Comparison of ENCODE assay signal across 29 cellular contexts in the genomic region with DNA sequence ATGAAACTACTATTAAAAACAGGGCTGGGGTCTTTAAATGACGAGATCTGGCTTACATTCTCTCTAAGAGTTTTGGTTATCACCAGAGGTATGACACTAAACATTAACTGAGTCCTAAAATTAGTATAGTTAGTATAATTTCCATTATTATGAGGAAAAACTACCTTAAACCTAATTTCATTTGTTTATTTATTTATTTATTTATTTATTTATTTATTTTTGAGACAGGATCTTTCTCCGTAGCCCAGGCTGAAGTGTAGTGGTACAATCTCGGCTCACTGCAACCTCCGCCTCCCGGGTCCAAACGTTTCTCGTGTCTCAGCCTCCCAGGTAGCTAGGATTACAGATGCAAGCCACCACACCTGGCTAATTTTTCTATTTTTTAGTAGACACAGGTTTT.
"Had no signal": no experiment of that assay in that cellular context is flagged by ENCODE, and none has a peak within 500 bp of the region (broad histone marks: within the 10 kb centered on the region; RNA-seq: fewer than 3 reads in every experiment).

No MANE protein-coding gene starts in this region.

- H3K27ac ChIP-seq: colonic mucosa, coronary artery, dorsolateral prefrontal cortex, epithelial cell of prostate, esophagus muscularis mucosa, esophagus squamous epithelium, foreskin keratinocyte, gastrocnemius medialis, gastroesophageal sphincter, heart left ventricle, heart right ventricle, hepatocyte had no signal

- H3K4me3 ChIP-seq: colonic mucosa, coronary artery, dorsolateral prefrontal cortex, esophagus muscularis mucosa, esophagus squamous epithelium, gastrocnemius medialis, gastroesophageal sphincter, heart left ventricle, heart right ventricle, hepatocyte had no signal

- H3K4me1 ChIP-seq: colonic mucosa, esophagus muscularis mucosa, foreskin keratinocyte, gastrocnemius medialis had no signal

- ATAC-seq: effector memory CD8-positive, alpha-beta T cell; esophagus mucosa; foreskin keratinocyte; gastrocnemius medialis; gastroesophageal sphincter; heart left ventricle; heart right ventricle had no signal

- DNase-seq: colonic mucosa; cortex of kidney; dermis blood vessel endothelial cell; dorsolateral prefrontal cortex; effector CD4-positive, alpha-beta T cell; effector CD8-positive, alpha-beta T cell; effector memory CD4-positive, alpha-beta T cell; effector memory CD8-positive, alpha-beta T cell; endodermal cell; erythroblast; esophagus squamous epithelium; foreskin fibroblast; foreskin keratinocyte; foreskin melanocyte; gastrocnemius medialis; glutamatergic neuron; head of caudate nucleus; heart left ventricle; heart right ventricle had no signal

- H3K9me3 ChIP-seq: colonic mucosa, esophagus muscularis mucosa, esophagus squamous epithelium, gastrocnemius medialis, gastroesophageal sphincter, heart left ventricle, heart right ventricle had no signal

- FAIRE-seq: colon, endometrium, endothelial cell of umbilical vein, frontal cortex had no signal

- H3K36me3 ChIP-seq: colonic mucosa, esophagus muscularis mucosa, gastrocnemius medialis, heart left ventricle had no signal

- H3K4me2 ChIP-seq: hepatocyte had no signal
